11 cellular contexts compared by ENCODE assay signal in genomic region chrX:48520455-48520854, GRCh38. TPM values are rescaled to one million over a fixed set of nuclear protein-coding genes. Genes with fewer than 3 reads are reported as not detected.
DNase-seq lines count a peak whose midpoint lies in the region; ATAC-seq, FAIRE-seq and TF ChIP-seq lines count a peak whose summit lies in the region.
"Had no signal": no experiment of that assay in that cellular context is flagged by ENCODE, and none has a peak within 500 bp of the region (broad histone marks: within the 10 kb centered on the region; RNA-seq: fewer than 3 reads in every experiment).

No MANE protein-coding gene starts in this region.

- H3K36me3 ChIP-seq in BLaER1: peaks cover 10% of the 10 kb centered on the region; the same call in 1 of the 2 replicates
- peaks cover 0 to 4% (median 0%) of the 10 kb centered on the region in 3 experiments for H3K36me3 ChIP-seq in naive thymus-derived CD4-positive, alpha-beta T cell (ENCODE audit: control insufficient read depth in 2 of 3, insufficient read depth in 3 of 3, low read length in 3 of 3)
- peaks cover 0 to 9% (median 0%) of the 10 kb centered on the region in 9 donors for H3K36me3 ChIP-seq in heart left ventricle

- H4K20me1 ChIP-seq in BLaER1: no peaks in the 10 kb centered on the region

- peak overlapping the region; percentile 99 for H3K27ac Mint-ChIP-seq in activated CD8-positive, alpha-beta T cell treated with anti-CD3 and anti-CD28 coated beads for 36 hours
- H3K27ac Mint-ChIP-seq in naive thymus-derived CD4-positive, alpha-beta T cell: peak overlapping the region; percentile 90 to 99 (median 94)
- H3K27ac Mint-ChIP-seq in CD14-positive monocyte: peak overlapping the region in 3 of 7 donors; percentile 22 to 94 (median 23)

- H3K27me3 ChIP-seq in BLaER1 (peaks cover 18% of the 10 kb centered on the region; the same call in 1 of the 2 replicates), heart left ventricle (peaks cover 0 to 4% (median 0%) of the 10 kb centered on the region in 9 donors)
- H3K27me3 ChIP-seq in naive thymus-derived CD4-positive, alpha-beta T cell (ENCODE audit: control insufficient read depth in 2 of 2, insufficient read depth in 2 of 2, low read length in 2 of 2): no peaks in the 10 kb centered on the region

- H3K4me3 Mint-ChIP-seq in activated CD8-positive, alpha-beta T cell treated with anti-CD3 and anti-CD28 coated beads for 36 hours: peak overlapping the region; percentile 91
- H3K4me3 Mint-ChIP-seq in naive thymus-derived CD4-positive, alpha-beta T cell: peak overlapping the region; percentile 9 to 93 (median 89)
- peak overlapping the region in 1 of 2 donors; percentile 65 for H3K4me3 Mint-ChIP-seq in CD14-positive monocyte

- intact Hi-C loops in activated CD8-positive, alpha-beta T cell treated with anti-CD3 and anti-CD28 coated beads for 36 hours (cut with micrococcal nuclease): no loop called here
- intact Hi-C loops in naive thymus-derived CD4-positive, alpha-beta T cell (cut with micrococcal nuclease): loop anchor here (2.0 to 5.0 kb wide), 5 partner anchors 77 to 522 kb away; partner anchors contain the start of genes HDAC6 (in 1 of the 2), OTUD5 (in 1 of the 2), TFE3 (in 1 of the 2) and WDR13 (in 1 of the 2)
- intact Hi-C loops in CD14-positive monocyte (cut with micrococcal nuclease): no loop called here
- intact Hi-C loops in heart left ventricle (cut with DNase I): no loop called here

- H3K27me3 Mint-ChIP-seq in activated CD8-positive, alpha-beta T cell treated with anti-CD3 and anti-CD28 coated beads for 36 hours: no peaks in the 10 kb centered on the region
- no peaks in the 10 kb centered on the region for H3K27me3 Mint-ChIP-seq in naive thymus-derived CD4-positive, alpha-beta T cell
- peaks cover 0 to 3% (median 0%) of the 10 kb centered on the region in 3 donors for H3K27me3 Mint-ChIP-seq in CD14-positive monocyte (ENCODE audit: low read depth in 3 of 3)

- POLR2A ChIA-PET in activated CD8-positive, alpha-beta T cell treated with anti-CD3 and anti-CD28 coated beads for 36 hours (lab: Charles Lee): interaction anchor here (0.6 kb wide), 1 partner anchor 57 kb away, joined by 3 read pairs; no protein-coding TSS in a partner anchor
- POLR2A ChIA-PET in naive thymus-derived CD4-positive, alpha-beta T cell (lab: Charles Lee): interaction anchor here (0.7 to 1.2 kb wide), 2 partner anchors 11 to 14 kb away, joined by 3 to 4 read pairs; no protein-coding TSS in a partner anchor

- no peaks in the 10 kb centered on the region for H3K9me3 Mint-ChIP-seq in activated CD8-positive, alpha-beta T cell treated with anti-CD3 and anti-CD28 coated beads for 36 hours
- no peaks in the 10 kb centered on the region for H3K9me3 Mint-ChIP-seq in naive thymus-derived CD4-positive, alpha-beta T cell
- peaks cover 0 to 13% (median 2%) of the 10 kb centered on the region in 7 donors for H3K9me3 Mint-ChIP-seq in CD14-positive monocyte

- no peak for DNase-seq in GM12891 (ENCODE audit: insufficient read length, low spot score)
- DNase-seq in activated CD8-positive, alpha-beta T cell treated with anti-CD3 and anti-CD28 coated beads for 36 hours: peak; percentile 52
- no peak for DNase-seq in naive thymus-derived CD4-positive, alpha-beta T cell
- no peak for DNase-seq in kidney tubule cell (ENCODE audit: low spot score)
- DNase-seq in CD14-positive monocyte (ENCODE audit: low spot score): no peak
- DNase-seq in heart left ventricle: no peak
- DNase-seq: mesenchymal stem cell, T1000 had no signal

- H3K9ac ChIP-seq in BLaER1: no peak overlapping the region

- FAIRE-seq in GM12891 (lab: Jason Lieb, UNC): peak; percentile 56
- FAIRE-seq: G401.6 had no signal

- H3K4me2 ChIP-seq in BLaER1: peak overlapping the region; percentile 69

- TF ChIP-seq POLR2A in GM12891 (IDR thresholded peaks at IDR 0.05; ENCODE audit: low read depth, low read length) (no peak), heart left ventricle (IDR thresholded peaks at IDR 0.05) (no peak)

- H3K27ac ChIP-seq in BLaER1 (no peak overlapping the region), heart left ventricle (peak overlapping the region in 1 of 12 donors; percentile 55)
- H3K27ac ChIP-seq in naive thymus-derived CD4-positive, alpha-beta T cell (ENCODE audit: low read depth, low read length): peak overlapping the region; percentile 68

- H3K36me3 Mint-ChIP-seq in activated CD8-positive, alpha-beta T cell treated with anti-CD3 and anti-CD28 coated beads for 36 hours (ENCODE audit: low read depth): peaks cover 11% of the 10 kb centered on the region
- peaks cover 0 to 6% (median 0%) of the 10 kb centered on the region in 5 donors for H3K36me3 Mint-ChIP-seq in naive thymus-derived CD4-positive, alpha-beta T cell
- H3K36me3 Mint-ChIP-seq in CD14-positive monocyte: peaks cover 2 to 9% of the 10 kb centered on the region in 2 donors

- TF ChIP-seq CTCF in activated CD8-positive, alpha-beta T cell treated with anti-CD3 and anti-CD28 coated beads for 36 hours (IDR thresholded peaks at IDR 0.05): no peak
- TF ChIP-seq CTCF in CD14-positive monocyte (IDR thresholded peaks at IDR 0.05) (no peak), heart left ventricle (IDR thresholded peaks at IDR 0.05) (no peak)

- 78 to 96% (median 88%) methylated on average over 2 of the region's 2 CpGs for WGBS in heart left ventricle, 4 donors

- H3K9me3 ChIP-seq in BLaER1: peaks cover 7% of the 10 kb centered on the region; the same call in 1 of the 2 replicates
- H3K9me3 ChIP-seq in naive thymus-derived CD4-positive, alpha-beta T cell (ENCODE audit: control insufficient read depth in 2 of 3, low read length in 3 of 3): no peaks in the 10 kb centered on the region
- no peaks in the 10 kb centered on the region for H3K9me3 ChIP-seq in heart left ventricle

- CTCF ChIA-PET in activated CD8-positive, alpha-beta T cell treated with anti-CD3 and anti-CD28 coated beads for 36 hours (lab: Charles Lee): no interaction called here
- CTCF ChIA-PET in naive thymus-derived CD4-positive, alpha-beta T cell (lab: Charles Lee): no interaction called here

- no peak for ATAC-seq in activated CD8-positive, alpha-beta T cell treated with anti-CD3 and anti-CD28 coated beads for 36 hours
- no peak for ATAC-seq in naive thymus-derived CD4-positive, alpha-beta T cell
- ATAC-seq in heart left ventricle: no peak
- ATAC-seq in HG03280 (IDR thresholded peaks at IDR 0.05; ENCODE audit: unreplicated experiment): no peak

- peaks cover 37% of the 10 kb centered on the region for H3K4me1 Mint-ChIP-seq in activated CD8-positive, alpha-beta T cell treated with anti-CD3 and anti-CD28 coated beads for 36 hours (ENCODE audit: low read depth)
- H3K4me1 Mint-ChIP-seq in naive thymus-derived CD4-positive, alpha-beta T cell: peaks cover 10 to 42% (median 31%) of the 10 kb centered on the region in 7 donors
- peaks cover 20% of the 10 kb centered on the region for H3K4me1 Mint-ChIP-seq in CD14-positive monocyte

- H3K4me1 ChIP-seq in BLaER1: peaks cover 29% of the 10 kb centered on the region
- peaks cover 12 to 19% of the 10 kb centered on the region in 2 donors for H3K4me1 ChIP-seq in naive thymus-derived CD4-positive, alpha-beta T cell (ENCODE audit: control insufficient read depth in 2 of 2, insufficient read depth in 2 of 2, low read length in 2 of 2)
- peaks cover 0 to 8% (median 1%) of the 10 kb centered on the region in 12 donors for H3K4me1 ChIP-seq in heart left ventricle

- H3K4me3 ChIP-seq in BLaER1 (no peak overlapping the region), heart left ventricle (no peak overlapping the region)
- peak overlapping the region; percentile 46 for H3K4me3 ChIP-seq in naive thymus-derived CD4-positive, alpha-beta T cell (ENCODE audit: low read length)

TF ChIP-seq in GM12891, 5 proteins besides CTCF, POLR2A, EP300 and RAD21 (continues in another document):
- no peak for TF ChIP-seq PAX5 (IDR thresholded peaks at IDR 0.05; ENCODE audit: insufficient read depth, low read length, severe bottlenecking)

RNA-seq across cellular contexts. Expression of gene EBP, which starts 1.2 kb away (rescaled TPM):
- polyA plus RNA-seq in GM12891 (2012; ENCODE audit: low read depth, missing spikeins): 95.9 TPM
- 100 to 1,000 TPM; 159 to 164 TPM for total RNA-seq in activated CD8-positive, alpha-beta T cell treated with anti-CD3 and anti-CD28 coated beads for 36 hours
- total RNA-seq in naive thymus-derived CD4-positive, alpha-beta T cell: 100 to 1,000 TPM in 1 of 5 experiments, 10 to 100 TPM in 4; 33.3 to 188 (median 35.3) TPM
- 10 to 100 TPM; 72.4 to 80.6 TPM for polyA plus RNA-seq in naive thymus-derived CD4-positive, alpha-beta T cell
- polyA plus RNA-seq in CD14-positive monocyte: 10 to 100 TPM; 47.4 to 59.5 TPM
- total RNA-seq in heart left ventricle: 10 to 100 TPM; 37.1 to 72.5 (median 55.3) TPM
- 100 to 1,000 TPM in 1 of 2 donors, 10 to 100 TPM in 1; 93.8 to 118 TPM for polyA plus RNA-seq in heart left ventricle

RNA-seq across cellular contexts. Expression of gene PORCN, which starts 11.7 kb away (rescaled TPM):
- 8.8 TPM for polyA plus RNA-seq in GM12891 (2012; ENCODE audit: low read depth, missing spikeins)
- total RNA-seq in activated CD8-positive, alpha-beta T cell treated with anti-CD3 and anti-CD28 coated beads for 36 hours: 10 to 100 TPM; 13.9 to 16.9 TPM
- total RNA-seq in naive thymus-derived CD4-positive, alpha-beta T cell: 10 to 100 TPM; 13.1 to 19.0 (median 16.8) TPM
- polyA plus RNA-seq in naive thymus-derived CD4-positive, alpha-beta T cell: 10 to 100 TPM; 10.0 to 11.5 TPM
- polyA plus RNA-seq in CD14-positive monocyte (1 to 10 TPM; 7.5 to 7.8 TPM), heart left ventricle (10 to 100 TPM; 10.5 to 37.3 TPM)
- total RNA-seq in heart left ventricle: 10 to 100 TPM in 8 of 9 donors, 1 to 10 TPM in 1; 9.6 to 35.7 (median 17.3) TPM

RNA-seq across cellular contexts. Expression of gene TBC1D25, which starts 19.1 kb away (rescaled TPM):
- polyA plus RNA-seq in GM12891 (2012; ENCODE audit: low read depth, missing spikeins): 11.4 TPM
- 10 to 100 TPM; 11.4 to 11.9 TPM for total RNA-seq in activated CD8-positive, alpha-beta T cell treated with anti-CD3 and anti-CD28 coated beads for 36 hours
- total RNA-seq in naive thymus-derived CD4-positive, alpha-beta T cell: 10 to 100 TPM; 20.2 to 31.2 (median 26.4) TPM
- polyA plus RNA-seq in naive thymus-derived CD4-positive, alpha-beta T cell: 10 to 100 TPM; 16.2 to 22.8 TPM
- 1 to 10 TPM; 5.7 to 6.6 TPM for polyA plus RNA-seq in CD14-positive monocyte
- 10 to 100 TPM; 13.4 to 21.6 (median 16.8) TPM for total RNA-seq in heart left ventricle
- 10 to 100 TPM in 1 of 2 donors, 1 to 10 TPM in 1; 5.2 to 23.7 TPM for polyA plus RNA-seq in heart left ventricle

RNA-seq across cellular contexts. Expression of gene FTSJ1, which starts 44.5 kb away (rescaled TPM):
- 31.0 TPM for polyA plus RNA-seq in GM12891 (2012; ENCODE audit: low read depth, missing spikeins)
- 10 to 100 TPM; 73.3 to 82.9 TPM for total RNA-seq in activated CD8-positive, alpha-beta T cell treated with anti-CD3 and anti-CD28 coated beads for 36 hours
- total RNA-seq in naive thymus-derived CD4-positive, alpha-beta T cell: 10 to 100 TPM; 48.6 to 62.5 (median 59.5) TPM
- polyA plus RNA-seq in naive thymus-derived CD4-positive, alpha-beta T cell: 10 to 100 TPM; 56.4 to 74.0 TPM
- polyA plus RNA-seq in CD14-positive monocyte (10 to 100 TPM; 36.6 to 44.3 TPM), heart left ventricle (10 to 100 TPM; 15.2 to 62.4 TPM)
- total RNA-seq in heart left ventricle: 10 to 100 TPM; 13.6 to 34.3 (median 18.1) TPM

RNA-seq across cellular contexts. Expression of gene SLC38A5, which starts 50.4 kb away (rescaled TPM):
- 29.4 TPM for polyA plus RNA-seq in GM12891 (2012; ENCODE audit: low read depth, missing spikeins)
- total RNA-seq in activated CD8-positive, alpha-beta T cell treated with anti-CD3 and anti-CD28 coated beads for 36 hours: 10 to 100 TPM; 82.1 to 92.6 TPM
- 10 to 100 TPM; 10.2 to 75.5 (median 17.3) TPM for total RNA-seq in naive thymus-derived CD4-positive, alpha-beta T cell
- polyA plus RNA-seq in naive thymus-derived CD4-positive, alpha-beta T cell: 1 to 10 TPM; 9.4 to 9.7 TPM
- polyA plus RNA-seq in CD14-positive monocyte (under 1 TPM; 0.69 to 0.94 TPM), heart left ventricle (10 to 100 TPM in 1 of 2 donors, 1 to 10 TPM in 1; 2.0 to 22.3 TPM)
- total RNA-seq in heart left ventricle: 1 to 10 TPM in 8 of 9 donors, under 1 TPM in 1; 0.52 to 6.1 (median 1.7) TPM

Comparison
In these comparisons a context has a peak if more than half of its experiments do, and no peak if none do; other contexts are left out.
1. intact Hi-C loops: an anchor here in naive thymus-derived CD4-positive, alpha-beta T cell (2.0 to 5.0 kb wide); none called in activated CD8-positive, alpha-beta T cell treated with anti-CD3 and anti-CD28 coated beads for 36 hours, CD14-positive monocyte and heart left ventricle.